In the genomic region with DNA sequence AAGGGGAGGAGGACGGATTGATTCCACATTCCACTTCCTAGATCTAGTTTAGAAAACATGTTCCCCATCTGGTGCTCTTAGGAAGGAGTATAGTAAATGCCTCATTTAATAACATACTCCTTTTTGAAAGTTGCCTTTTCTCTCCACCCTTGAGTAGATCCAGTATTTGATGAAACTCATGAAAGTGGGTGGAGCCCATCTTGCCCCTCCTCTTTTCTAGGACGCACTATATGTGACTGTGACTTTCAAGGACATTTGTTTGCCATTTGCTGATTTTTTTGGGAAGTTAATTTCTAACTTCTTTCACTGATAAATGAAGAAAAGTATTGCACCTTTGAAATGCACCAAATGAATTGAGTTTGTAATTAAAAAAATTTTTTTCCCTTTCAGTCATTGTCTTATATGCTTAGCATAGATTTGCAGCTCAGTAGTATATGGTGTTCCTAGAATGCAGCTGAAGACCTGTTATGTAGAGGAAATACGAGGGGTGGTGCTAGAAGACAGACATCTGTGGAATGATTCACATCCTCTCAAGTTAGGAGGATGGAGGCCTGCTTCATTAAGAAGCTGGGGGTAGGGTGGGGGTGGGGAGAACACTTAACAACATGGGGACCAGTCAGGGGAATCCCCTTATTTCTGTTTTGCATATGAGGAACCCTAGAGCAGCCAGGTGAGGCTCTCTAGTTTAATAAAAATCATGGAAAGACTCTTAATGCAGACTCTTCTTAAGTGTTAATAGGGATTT, we compare ENCODE assay signal across 1 cellular context.
TF ChIP-seq lines count a peak whose summit lies in the region.

No MANE protein-coding gene starts in this region.

TF ChIP-seq in SK-N-SH, 30 proteins besides CTCF, POLR2A, EP300 and RAD21:
- TF ChIP-seq SIN3A (IDR thresholded peaks at IDR 0.05; ENCODE audit: borderline replicate concordance, low read depth, low read length) (0 out of 2 replicates have a peak, but pooled peaks have one; percentile 33), TCF12 (IDR thresholded peaks at IDR 0.05) (peak; percentile 28; the same call in 1 of the 2 replicates)
